22 cellular contexts compared by ENCODE assay signal in the genomic region with DNA sequence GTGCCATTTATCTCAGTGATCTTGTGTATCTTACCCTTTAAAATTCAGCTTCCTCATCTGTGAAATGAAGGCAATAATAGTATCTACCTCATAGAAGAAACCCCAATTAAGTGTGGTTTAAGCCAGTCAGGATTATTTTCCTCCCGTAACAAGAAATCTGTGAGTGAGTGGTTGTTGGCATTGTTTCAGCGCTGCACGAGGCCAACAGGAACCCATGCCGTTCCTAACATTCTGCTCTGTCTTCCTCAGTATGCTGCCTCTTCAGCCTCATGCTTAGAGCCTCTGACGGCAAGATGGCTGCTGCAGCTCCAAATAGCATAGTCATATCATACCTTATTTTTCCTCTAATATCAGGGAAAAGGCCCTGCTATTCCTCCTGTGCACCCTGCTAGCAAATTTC.
"Had no signal": no experiment of that assay in that cellular context is flagged by ENCODE, and none has a peak within 500 bp of the region (broad histone marks: within the 10 kb centered on the region; RNA-seq: fewer than 3 reads in every experiment).

No MANE protein-coding gene starts in this region.

- H3K9me3 Mint-ChIP-seq: endodermal cell; memory B cell; natural killer cell; stimulated activated memory B cell treated with anti-CD40 and anti-IgM and Interleukin-4, amounts not matched to agents 10 μg/mL and 1 μg/mL and 100 μg/mL, for 72 hours had no signal

- H3K36me3 Mint-ChIP-seq: memory B cell; natural killer cell; stimulated activated memory B cell treated with anti-CD40 and anti-IgM and Interleukin-4, amounts not matched to agents 10 μg/mL and 1 μg/mL and 100 μg/mL, for 72 hours had no signal

- FAIRE-seq: colon, keratinocyte, pancreas, urothelium cell line had no signal

- H3K27ac ChIP-seq: cardiac muscle cell, pancreas, skin epidermis, spleen, tibial nerve, upper lobe of left lung had no signal

- H3K9me3 ChIP-seq: esophagus squamous epithelium, pancreas, spleen, testis, tibial nerve, upper lobe of left lung had no signal

- H3K4me1 ChIP-seq: pancreas had no signal

- H3K36me3 ChIP-seq: cardiac muscle cell, pancreas, spleen, upper lobe of left lung had no signal

- H3K27ac Mint-ChIP-seq: endodermal cell; memory B cell; natural killer cell; stimulated activated memory B cell treated with anti-CD40 and anti-IgM and Interleukin-4, amounts not matched to agents 10 μg/mL and 1 μg/mL and 100 μg/mL, for 72 hours had no signal

- H3K4me1 Mint-ChIP-seq: memory B cell; natural killer cell; stimulated activated memory B cell treated with anti-CD40 and anti-IgM and Interleukin-4, amounts not matched to agents 10 μg/mL and 1 μg/mL and 100 μg/mL, for 72 hours had no signal

- H3K4me3 Mint-ChIP-seq: endodermal cell; memory B cell; natural killer cell; stimulated activated memory B cell treated with anti-CD40 and anti-IgM and Interleukin-4, amounts not matched to agents 10 μg/mL and 1 μg/mL and 100 μg/mL, for 72 hours had no signal

- H3K4me3 ChIP-seq: cardiac muscle cell, esophagus squamous epithelium, pancreas, skin epidermis, spleen, testis, tibial nerve, upper lobe of left lung had no signal

- H3K27me3 ChIP-seq: cardiac muscle cell, esophagus squamous epithelium, pancreas, spleen, testis, tibial nerve, upper lobe of left lung had no signal

- ATAC-seq: natural killer cell; pancreas; stimulated activated memory B cell treated with anti-CD40 and anti-IgM and Interleukin-4, amounts not matched to agents 10 μg/mL and 1 μg/mL and 100 μg/mL, for 72 hours; stimulated activated naive CD8-positive, alpha-beta T cell treated with anti-CD3 and anti-CD28 coated beads, Interleukin-15, Interleukin-2, amounts not matched to agents 100 U/mL and 50 U/mL, for 24 hours had no signal

- DNase-seq: cerebellar nuclear complex; effector CD8-positive, alpha-beta T cell; endodermal cell; esophagus squamous epithelium; foreskin melanocyte; glutamatergic neuron; natural killer cell; pancreas; spleen; stimulated activated CD4-positive, alpha-beta T cell treated with anti-CD3 and anti-CD28 coated beads, Interleukin-4, amount 100 ng/mL, for 4 hours; stimulated activated naive CD8-positive, alpha-beta T cell treated with anti-CD3 and anti-CD28 coated beads, Interleukin-15, Interleukin-2, amounts not matched to agents 100 U/mL and 50 U/mL, for 24 hours; substantia nigra; testis; upper lobe of left lung had no signal
